In genomic region chr2:120736202-120736954, GRCh38 we compare ENCODE assay signal across 8 cellular contexts. TPM values are rescaled to one million over a fixed set of nuclear protein-coding genes. Genes with fewer than 3 reads are reported as not detected.
DNase-seq lines count a peak whose midpoint lies in the region; TF ChIP-seq lines count a peak whose summit lies in the region.

No MANE protein-coding gene starts in this region.

- TF ChIP-seq CTCF in fibroblast of the aortic adventitia (IDR thresholded peaks at IDR 0.05; ENCODE audit: insufficient read depth, low read length) (no peak), prostate gland (IDR thresholded peaks at IDR 0.05) (no peak)

- TF ChIP-seq POLR2A in prostate gland (IDR thresholded peaks at IDR 0.05), result no peak

- under 1% methylated on average over 56 of the region's 60 CpGs for WGBS in prostate gland

- H3K9me3 ChIP-seq in SJSA1 (replicated peaks) (no peaks in the 10 kb centered on the region), prostate gland (no peaks in the 10 kb centered on the region)

- H3K4me3 ChIP-seq in SJSA1 (peak overlapping the region; percentile 92), fibroblast of the aortic adventitia (ENCODE audit: low read depth, low read length) (peak overlapping the region; percentile 82), prostate gland (peak overlapping the region; percentile 37 to 48)

- H3K4me1 ChIP-seq in SJSA1 (replicated peaks) (peaks cover 60% of the 10 kb centered on the region), prostate gland (replicated peaks) (peaks cover 12% of the 10 kb centered on the region)

- H3K27ac ChIP-seq in SJSA1 (peak overlapping the region; percentile 93), prostate gland (peak overlapping the region; percentile 77 to 78), substantia nigra (ENCODE audit: low read depth, low read length, poor library complexity, severe bottlenecking) (no peak overlapping the region)

- intact Hi-C loops in prostate gland (cut with DNase I), result loop anchor here (5.0 to 10.0 kb wide), 4 partner anchors 39 to 201 kb away; no protein-coding TSS in a partner anchor

- DNase-seq in EH (ENCODE audit: low read depth) (peak; percentile 27), SJSA1 (ENCODE audit: low read depth in 1 of 2, low spot score in 2 of 2) (peak; percentile 59 to 89), fibroblast of the aortic adventitia (ENCODE audit: low read depth) (no peak), prostate gland (ENCODE audit: low spot score) (no peak), foreskin melanocyte (no peak), substantia nigra (lab: John Stamatoyannopoulos, UW) (no peak), MV-4-11 (lab: John Stamatoyannopoulos, UW) (no peak)
- DNase-seq in stimulated activated CD4-positive, alpha-beta T cell treated with anti-CD3 and anti-CD28 coated beads, Interleukin-4, amount 100 ng/mL, for 24 hours, result no peak

- H3K27me3 ChIP-seq in SJSA1 (replicated peaks) (no peaks in the 10 kb centered on the region), prostate gland (replicated peaks; ENCODE audit: insufficient read depth) (no peaks in the 10 kb centered on the region)

- H3K36me3 ChIP-seq in SJSA1 (peaks cover 9% of the 10 kb centered on the region), prostate gland (no peaks in the 10 kb centered on the region)

RNA-seq across cellular contexts. Expression of gene GLI2, which starts 0.7 kb away (rescaled TPM):
- 8.8 and 20.0 TPM in 2 replicates for total RNA-seq in SJSA1 (2014; rRNA removed; shearing (Covaris generic))
- total RNA-seq in fibroblast of the aortic adventitia (ENCODE audit: low replicate concordance) (1.9 and 5.3 TPM in 2 replicates), prostate gland (10 to 100 TPM in 1 of 2 donors, 1 to 10 TPM in 1; 3.8 to 16.4 TPM)

Comparison
In these comparisons a context has a peak if more than half of its experiments do, and no peak if none do; other contexts are left out.
1. DNase-seq: peak in EH (single experiment) and SJSA1 (2 of 2); none in fibroblast of the aortic adventitia (single experiment), prostate gland (single experiment), foreskin melanocyte (single experiment), substantia nigra (0 of 49), MV-4-11 (single experiment) and stimulated activated CD4-positive, alpha-beta T cell treated with anti-CD3 and anti-CD28 coated beads, Interleukin-4, amount 100 ng/mL, for 24 hours (single experiment).
2. Peak in every context shown above with its lines, with median percentiles within 50 percentile points of each other: H3K4me3 ChIP-seq.